In genomic region chr17:49249292-49249794, GRCh38 we compare ENCODE assay signal across 1 cellular context.
TF ChIP-seq lines count a peak whose summit lies in the region.

No MANE protein-coding gene starts in this region.

TF ChIP-seq in GM12878, 131 proteins besides CTCF, POLR2A, EP300 and RAD21:
- TF ChIP-seq GATAD2B (conservative IDR thresholded peaks at IDR 0.05; ENCODE audit: low read depth) (no peak), TCF7 (IDR thresholded peaks at IDR 0.05; ENCODE audit: borderline replicate concordance) (no peak), IKZF2 (IDR thresholded peaks at IDR 0.05) (no peak), DPF2 (IDR thresholded peaks at IDR 0.05) (no peak), EED (IDR thresholded peaks at IDR 0.05; ENCODE audit: low read depth) (no peak), RFX5 (IDR thresholded peaks at IDR 0.05; ENCODE audit: low read depth, low read length) (no peak), SMAD5 (IDR thresholded peaks at IDR 0.05; ENCODE audit: low read depth) (no peak), RB1 (IDR thresholded peaks at IDR 0.05; ENCODE audit: borderline replicate concordance) (no peak), PAX8 (IDR thresholded peaks at IDR 0.05) (no peak), YY1 (IDR thresholded peaks at IDR 0.05; ENCODE audit: low read depth, low read length) (no peak)
- TF ChIP-seq, protein P1, sequence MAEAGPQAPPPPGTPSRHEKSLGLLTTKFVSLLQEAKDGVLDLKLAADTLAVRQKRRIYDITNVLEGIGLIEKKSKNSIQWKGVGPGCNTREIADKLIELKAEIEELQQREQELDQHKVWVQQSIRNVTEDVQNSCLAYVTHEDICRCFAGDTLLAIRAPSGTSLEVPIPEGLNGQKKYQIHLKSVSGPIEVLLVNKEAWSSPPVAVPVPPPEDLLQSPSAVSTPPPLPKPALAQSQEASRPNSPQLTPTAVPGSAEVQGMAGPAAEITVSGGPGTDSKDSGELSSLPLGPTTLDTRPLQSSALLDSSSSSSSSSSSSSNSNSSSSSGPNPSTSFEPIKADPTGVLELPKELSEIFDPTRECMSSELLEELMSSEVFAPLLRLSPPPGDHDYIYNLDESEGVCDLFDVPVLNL (IDR thresholded peaks at IDR 0.05; ENCODE audit: low read depth, low read length) = no peak
- TF ChIP-seq, protein P2, sequence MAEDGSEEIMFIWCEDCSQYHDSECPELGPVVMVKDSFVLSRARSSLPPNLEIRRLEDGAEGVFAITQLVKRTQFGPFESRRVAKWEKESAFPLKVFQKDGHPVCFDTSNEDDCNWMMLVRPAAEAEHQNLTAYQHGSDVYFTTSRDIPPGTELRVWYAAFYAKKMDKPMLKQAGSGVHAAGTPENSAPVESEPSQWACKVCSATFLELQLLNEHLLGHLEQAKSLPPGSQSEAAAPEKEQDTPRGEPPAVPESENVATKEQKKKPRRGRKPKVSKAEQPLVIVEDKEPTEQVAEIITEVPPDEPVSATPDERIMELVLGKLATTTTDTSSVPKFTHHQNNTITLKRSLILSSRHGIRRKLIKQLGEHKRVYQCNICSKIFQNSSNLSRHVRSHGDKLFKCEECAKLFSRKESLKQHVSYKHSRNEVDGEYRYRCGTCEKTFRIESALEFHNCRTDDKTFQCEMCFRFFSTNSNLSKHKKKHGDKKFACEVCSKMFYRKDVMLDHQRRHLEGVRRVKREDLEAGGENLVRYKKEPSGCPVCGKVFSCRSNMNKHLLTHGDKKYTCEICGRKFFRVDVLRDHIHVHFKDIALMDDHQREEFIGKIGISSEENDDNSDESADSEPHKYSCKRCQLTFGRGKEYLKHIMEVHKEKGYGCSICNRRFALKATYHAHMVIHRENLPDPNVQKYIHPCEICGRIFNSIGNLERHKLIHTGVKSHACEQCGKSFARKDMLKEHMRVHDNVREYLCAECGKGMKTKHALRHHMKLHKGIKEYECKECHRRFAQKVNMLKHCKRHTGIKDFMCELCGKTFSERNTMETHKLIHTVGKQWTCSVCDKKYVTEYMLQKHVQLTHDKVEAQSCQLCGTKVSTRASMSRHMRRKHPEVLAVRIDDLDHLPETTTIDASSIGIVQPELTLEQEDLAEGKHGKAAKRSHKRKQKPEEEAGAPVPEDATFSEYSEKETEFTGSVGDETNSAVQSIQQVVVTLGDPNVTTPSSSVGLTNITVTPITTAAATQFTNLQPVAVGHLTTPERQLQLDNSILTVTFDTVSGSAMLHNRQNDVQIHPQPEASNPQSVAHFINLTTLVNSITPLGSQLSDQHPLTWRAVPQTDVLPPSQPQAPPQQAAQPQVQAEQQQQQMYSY (CRISPR knock-in tag; IDR thresholded peaks at IDR 0.05) = no peak
